In genomic region chr17:68509151-68510057, GRCh38 we compare ENCODE assay signal across 1 cellular context.
TF ChIP-seq lines count a peak whose summit lies in the region.

No MANE protein-coding gene starts in this region.

TF ChIP-seq in HepG2, 621 proteins besides CTCF, POLR2A, EP300 and RAD21 (continued from another document and continues in another):
- TF ChIP-seq CSRNP2 (CRISPR knock-in tag; conservative IDR thresholded peaks at IDR 0.05; ENCODE audit: low read depth) (no peak), HHEX (CRISPR knock-in tag; IDR thresholded peaks at IDR 0.05) (no peak), PHF20 (CRISPR knock-in tag; IDR thresholded peaks at IDR 0.05) (no peak), SIX4 (CRISPR knock-in tag; IDR thresholded peaks at IDR 0.05) (0 out of 2 replicates have a peak, but pooled peaks have one; percentile 18), ZNF549 (CRISPR knock-in tag; IDR thresholded peaks at IDR 0.05) (no peak), JUND (CRISPR knock-in tag; IDR thresholded peaks at IDR 0.05) (no peak), SMC3 (IDR thresholded peaks at IDR 0.05; ENCODE audit: low read length) (no peak), FLYWCH1 (CRISPR knock-in tag; IDR thresholded peaks at IDR 0.05) (no peak), FOXK2 (IDR thresholded peaks at IDR 0.05) (no peak), ZNF207 (IDR thresholded peaks at IDR 0.05; ENCODE audit: borderline replicate concordance) (no peak), KLF16 (CRISPR knock-in tag; IDR thresholded peaks at IDR 0.05) (no peak; a peak in 1 of 4 replicates), FOXA3 (CRISPR knock-in tag; IDR thresholded peaks at IDR 0.05) (peak; percentile 7), ZNF331 (CRISPR knock-in tag; IDR thresholded peaks at IDR 0.05) (peak; percentile 9; the same call in 1 of the 2 replicates), ZNF512B (CRISPR knock-in tag; IDR thresholded peaks at IDR 0.05; ENCODE audit: borderline replicate concordance) (no peak), EZH2 (conservative IDR thresholded peaks at IDR 0.05; ENCODE audit: low read depth, low read length) (no peak), NFE2L1 (CRISPR knock-in tag; IDR thresholded peaks at IDR 0.05; ENCODE audit: borderline replicate concordance) (no peak), ESRRA (CRISPR knock-in tag; IDR thresholded peaks at IDR 0.05; ENCODE audit: low read depth) (0 out of 2 replicates have a peak, but pooled peaks have one; percentile 68), ZNF318 (CRISPR knock-in tag; IDR thresholded peaks at IDR 0.05) (no peak), ZNF3 (CRISPR knock-in tag; IDR thresholded peaks at IDR 0.05) (no peak), ZNF709 (CRISPR knock-in tag; IDR thresholded peaks at IDR 0.05) (no peak), BCLAF1 (IDR thresholded peaks at IDR 0.05) (no peak), ZNF710 (CRISPR knock-in tag; IDR thresholded peaks at IDR 0.05; ENCODE audit: borderline replicate concordance) (no peak), TEAD2 (CRISPR knock-in tag; IDR thresholded peaks at IDR 0.05) (no peak), HNF1A (IDR thresholded peaks at IDR 0.05; ENCODE audit: low read depth) (no peak), HNF1A (CRISPR knock-in tag; IDR thresholded peaks at IDR 0.05; ENCODE audit: borderline replicate concordance) (no peak), ZNF773 (CRISPR knock-in tag; IDR thresholded peaks at IDR 0.05; ENCODE audit: borderline replicate concordance) (no peak), TRIM22 (IDR thresholded peaks at IDR 0.05) (no peak), KLF13 (CRISPR knock-in tag; IDR thresholded peaks at IDR 0.05) (no peak), ZNF552 (CRISPR knock-in tag; IDR thresholded peaks at IDR 0.05; ENCODE audit: borderline replicate concordance) (no peak), ZNF597 (CRISPR knock-in tag; IDR thresholded peaks at IDR 0.05) (no peak), KMT2A (CRISPR knock-in tag; IDR thresholded peaks at IDR 0.05) (peak; percentile 52; the same call in 1 of the 2 replicates), SMAD9 (CRISPR knock-in tag; IDR thresholded peaks at IDR 0.05) (no peak)
